In genomic region chr5:84130006-84130580, GRCh38 we compare ENCODE assay signal across 15 cellular contexts.
"Had no signal": no experiment of that assay in that cellular context is flagged by ENCODE, and none has a peak within 500 bp of the region (broad histone marks: within the 10 kb centered on the region; RNA-seq: fewer than 3 reads in every experiment).

No MANE protein-coding gene starts in this region.

- FAIRE-seq: urothelium cell line had no signal

- H3K9me3 Mint-ChIP-seq: activated naive CD8-positive, alpha-beta T cell treated with anti-CD3 and anti-CD28 coated beads, Interleukin-2, amount 50 U/mL, for 24 hours; activated T-helper 17 cell treated with anti-CD3 and anti-CD28 coated beads, Interleukin-2, amount 50 U/mL, for 72 hours; nephron progenitor cell had no signal

- H3K27ac Mint-ChIP-seq: activated naive CD8-positive, alpha-beta T cell treated with anti-CD3 and anti-CD28 coated beads, Interleukin-2, amount 50 U/mL, for 24 hours; activated T-helper 17 cell treated with anti-CD3 and anti-CD28 coated beads, Interleukin-2, amount 50 U/mL, for 72 hours; nephron progenitor cell; progenitor cell of endocrine pancreas; stimulated activated naive CD8-positive, alpha-beta T cell treated with anti-CD3 and anti-CD28 coated beads, Interleukin-15, Interleukin-2, amounts not matched to agents 100 ng/mL and 50 ng/mL, for 24 hours had no signal

- H3K4me1 ChIP-seq: ascending aorta, right atrium auricular region had no signal

- H3K27me3 Mint-ChIP-seq: activated naive CD8-positive, alpha-beta T cell treated with anti-CD3 and anti-CD28 coated beads, Interleukin-2, amount 50 U/mL, for 24 hours; activated T-helper 17 cell treated with anti-CD3 and anti-CD28 coated beads, Interleukin-2, amount 50 U/mL, for 72 hours; stimulated activated naive CD8-positive, alpha-beta T cell treated with anti-CD3 and anti-CD28 coated beads, Interleukin-15, Interleukin-2, amounts not matched to agents 100 ng/mL and 50 ng/mL, for 24 hours had no signal

- H3K4me3 Mint-ChIP-seq: activated naive CD8-positive, alpha-beta T cell treated with anti-CD3 and anti-CD28 coated beads, Interleukin-2, amount 50 U/mL, for 24 hours; activated T-helper 17 cell treated with anti-CD3 and anti-CD28 coated beads, Interleukin-2, amount 50 U/mL, for 72 hours; nephron progenitor cell; stimulated activated naive CD8-positive, alpha-beta T cell treated with anti-CD3 and anti-CD28 coated beads, Interleukin-15, Interleukin-2, amounts not matched to agents 100 ng/mL and 50 ng/mL, for 24 hours had no signal

- H3K9me3 ChIP-seq: ascending aorta, right atrium auricular region had no signal

- H3K27ac ChIP-seq: ascending aorta, right atrium auricular region had no signal

- H3K36me3 ChIP-seq: ascending aorta, right atrium auricular region had no signal

- H3K27me3 ChIP-seq: ascending aorta, right atrium auricular region had no signal

- H3K4me1 Mint-ChIP-seq: activated naive CD8-positive, alpha-beta T cell treated with anti-CD3 and anti-CD28 coated beads, Interleukin-2, amount 50 U/mL, for 24 hours; activated T-helper 17 cell treated with anti-CD3 and anti-CD28 coated beads, Interleukin-2, amount 50 U/mL, for 72 hours; nephron progenitor cell had no signal

- ATAC-seq: activated naive CD8-positive, alpha-beta T cell treated with anti-CD3 and anti-CD28 coated beads, Interleukin-2, amount 50 U/mL, for 24 hours; activated T-helper 17 cell treated with anti-CD3 and anti-CD28 coated beads, Interleukin-2, amount 50 U/mL, for 72 hours had no signal

- H3K4me3 ChIP-seq: ascending aorta, right atrium auricular region had no signal

- DNase-seq: activated CD4-positive, alpha-beta T cell treated with anti-CD3 and anti-CD28 coated beads, Interleukin-2, amount 50 U/mL, for 1 hour; activated naive CD4-positive, alpha-beta T cell treated with Interleukin-2 at 50 U/mL for 16 hours; activated naive CD8-positive, alpha-beta T cell treated with anti-CD3 and anti-CD28 coated beads, Interleukin-2, amount 50 U/mL, for 24 hours; activated T-cell treated with anti-CD3 and anti-CD28 coated beads for 4 hours; glutamatergic neuron; hypothalamus; nephron progenitor cell; occipital lobe; small intestine had no signal
